Comparison of ENCODE assay signal across 8 cellular contexts in genomic region chrX:110317820-110318663, GRCh38. TPM values are rescaled to one million over a fixed set of nuclear protein-coding genes. Genes with fewer than 3 reads are reported as not detected.
DNase-seq lines count a peak whose midpoint lies in the region; ATAC-seq and TF ChIP-seq lines count a peak whose summit lies in the region.

Gene AMMECR1, minus strand, starts transcription at chrX:110318085. Its CDS starts 14 bp downstream, at chrX:110318071.

- H3K79me2 ChIP-seq in ACC112 (ENCODE audit: control insufficient read depth, insufficient read depth, low read length, unreplicated experiment) (peaks cover 48% of the 10 kb centered on the region), mammary epithelial cell (ENCODE audit: insufficient read depth, low read length) (peaks cover 48% of the 10 kb centered on the region)

- CTCF ChIA-PET in mammary epithelial cell (lab: Charles Lee; ENCODE audit: low non-redundant PET): no interaction called here

- H3K27ac ChIP-seq in ACC112 (ENCODE audit: low read depth, low read length): peak within 1 kb of the TSS; percentile 81
- peak within 1 kb of the TSS; percentile 56 for H3K27ac ChIP-seq in WERI-Rb-1
- H3K27ac ChIP-seq in mammary epithelial cell (ENCODE audit: insufficient read depth, low read depth, low read length): peak within 1 kb of the TSS; percentile 81

- H3K9me3 ChIP-seq in WERI-Rb-1 (ENCODE audit: severe bottlenecking) (no peaks in the 10 kb centered on the region), mammary epithelial cell (replicated peaks; ENCODE audit: insufficient read depth, low read length) (no peaks in the 10 kb centered on the region)

- H3K27me3 ChIP-seq in ACC112 (ENCODE audit: insufficient read depth, low read length): no peaks in the 10 kb centered on the region
- H3K27me3 ChIP-seq in WERI-Rb-1 (ENCODE audit: insufficient read depth, low read depth, severe bottlenecking): peaks cover 28% of the 10 kb centered on the region
- no peaks in the 10 kb centered on the region for H3K27me3 ChIP-seq in mammary epithelial cell (ENCODE audit: insufficient read depth, low read length)

- no peaks in the 10 kb centered on the region for H4K20me1 ChIP-seq in mammary epithelial cell (ENCODE audit: insufficient read depth, low read length)

- BruUV-seq in mammary epithelial cell (replicated peaks; lab: Mats Ljungman, UMichigan): TSS peak; percentile 82

- TF ChIP-seq CTCF in WERI-Rb-1 (IDR thresholded peaks at IDR 0.05; ENCODE audit: low read depth, low read length) (no peak), mammary epithelial cell (conservative IDR thresholded peaks at IDR 0.05 in 1 of 2, IDR thresholded peaks at IDR 0.05 in 1 of 2; ENCODE audit: extremely low read depth in 1 of 2, insufficient read depth in 1 of 2, low read depth in 1 of 2, low read length in 2 of 2) (no peak)

- in situ Hi-C loops in mammary epithelial cell (cut with MboI; ENCODE audit: low sequenced_read_pairs in 2 of 2): no loop called here

- peak within 1 kb of the TSS; percentile 60 for H2AFZ ChIP-seq in ACC112 (ENCODE audit: low read length, unreplicated experiment)
- peak within 1 kb of the TSS; percentile 79 for H2AFZ ChIP-seq in mammary epithelial cell (ENCODE audit: low read depth, low read length)

- intact Hi-C loops in mammary epithelial cell (cut with micrococcal nuclease): loop anchor here (1.0 to 5.0 kb wide), 5 partner anchors 76 to 157 kb away; no protein-coding TSS in a partner anchor

- peak within 1 kb of the TSS; percentile 95 for H3K4me3 ChIP-seq in ACC112 (ENCODE audit: low read depth, low read length)
- peak within 1 kb of the TSS; percentile 73 for H3K4me3 ChIP-seq in WERI-Rb-1 (ENCODE audit: low read depth, low read length)
- peak within 1 kb of the TSS; percentile 77 to 84 (median 78) for H3K4me3 ChIP-seq in mammary epithelial cell (replicated peaks in 1 of 3; ENCODE audit: insufficient read depth in 1 of 3, low read depth in 2 of 3, low read length in 3 of 3)

- dilution Hi-C loops in mammary epithelial cell (cut with HindIII; ENCODE audit: low sequenced_read_pairs): no loop called here

- ATAC-seq in GM18870 (IDR thresholded peaks at IDR 0.05; ENCODE audit: unreplicated experiment) (peak; percentile 44), HG03103 (IDR thresholded peaks at IDR 0.05; ENCODE audit: low read depth, unreplicated experiment) (peak; percentile 73)

- DNase-seq in NCI-H2171 treated with DMSO at 0.1 percent for 48 hours (lab: John Stamatoyannopoulos, UW) (peak; percentile 69), WERI-Rb-1 (peak; percentile 79), mammary epithelial cell (peak; percentile 68), inferior parietal cortex (ENCODE audit: extremely low spot score) (peak; percentile 62), smooth muscle cell of the brain vasculature (ENCODE audit: low read depth, low spot score) (peak; percentile 32)

- H3K4me1 ChIP-seq in ACC112 (ENCODE audit: control insufficient read depth, insufficient read depth, low read length, unreplicated experiment): peaks cover 16% of the 10 kb centered on the region
- H3K4me1 ChIP-seq in mammary epithelial cell (ENCODE audit: insufficient read depth, low read length): no peaks in the 10 kb centered on the region

- WGBS in mammary epithelial cell (ENCODE audit: low coverage, missing lambda C conversion rate): 41% methylated on average over 15 of the region's 78 CpGs

- H3K4me2 ChIP-seq in mammary epithelial cell (ENCODE audit: insufficient read depth, low read depth, low read length): peak within 1 kb of the TSS; percentile 68

- H3K36me3 ChIP-seq in ACC112 (ENCODE audit: insufficient read depth, low read length) (no peaks in the 10 kb centered on the region), WERI-Rb-1 (no peaks in the 10 kb centered on the region), mammary epithelial cell (ENCODE audit: insufficient read depth, low read length) (no peaks in the 10 kb centered on the region)

- H3K9ac ChIP-seq in mammary epithelial cell (ENCODE audit: insufficient read depth, low read length): peak within 1 kb of the TSS; percentile 83

RNA-seq across cellular contexts. Expression of gene AMMECR1, which starts in this region (rescaled TPM):
- 10 to 100 TPM; 21.0 to 22.7 TPM for total RNA-seq in mammary epithelial cell
- 12.4 TPM for polyA plus RNA-seq in mammary epithelial cell
- 23.7 TPM for polyA minus RNA-seq in mammary epithelial cell

Comparison
In these comparisons a context has a peak if more than half of its experiments do, and no peak if none do; other contexts are left out.
1. Peak in every context shown above with its lines: DNase-seq, ATAC-seq, H3K4me3 ChIP-seq and H3K27ac ChIP-seq.